In genomic region chr15:56471440-56472069, GRCh38 we compare ENCODE assay signal across 24 cellular contexts. TPM values are rescaled to one million over a fixed set of nuclear protein-coding genes. Genes with fewer than 3 reads are reported as not detected.
"Had no signal": no experiment of that assay in that cellular context is flagged by ENCODE, and none has a peak within 500 bp of the region (broad histone marks: within the 10 kb centered on the region; RNA-seq: fewer than 3 reads in every experiment).

No MANE protein-coding gene starts in this region.

- H3K9me3 Mint-ChIP-seq: effector memory CD8-positive, alpha-beta T cell; stimulated activated memory B cell treated with anti-CD40 and anti-IgM and Interleukin-4, amounts not matched to agents 10 μg/mL and 1 μg/mL and 100 μg/mL, for 72 hours; stimulated activated naive CD8-positive, alpha-beta T cell treated with anti-CD3 and anti-CD28 coated beads, Interleukin-15, Interleukin-2, amounts not matched to agents 100 ng/mL and 50 ng/mL, for 24 hours had no signal

- H3K4me3 ChIP-seq: esophagus muscularis mucosa, gastrocnemius medialis, heart right ventricle, psoas muscle, spleen, tibial artery, upper lobe of left lung, uterus had no signal

- H3K36me3 ChIP-seq: esophagus muscularis mucosa, gastrocnemius medialis, heart right ventricle, neutrophil, spleen, tibial artery, upper lobe of left lung, uterus had no signal

- H3K4me3 Mint-ChIP-seq: effector memory CD8-positive, alpha-beta T cell; naive thymus-derived CD4-positive, alpha-beta T cell; stimulated activated memory B cell treated with anti-CD40 and anti-IgM and Interleukin-4, amounts not matched to agents 10 μg/mL and 1 μg/mL and 100 μg/mL, for 72 hours; stimulated activated naive CD8-positive, alpha-beta T cell treated with anti-CD3 and anti-CD28 coated beads, Interleukin-15, Interleukin-2, amounts not matched to agents 100 ng/mL and 50 ng/mL, for 24 hours had no signal

- DNase-seq: effector memory CD8-positive, alpha-beta T cell; gastrocnemius medialis; heart right ventricle; hypothalamus; kidney glomerular epithelial cell; naive thymus-derived CD4-positive, alpha-beta T cell; psoas muscle; retina; spleen; stimulated activated CD4-positive, alpha-beta T cell treated with anti-CD3 and anti-CD28 coated beads, Interleukin-15, amount 100 ng/mL, for 24 hours; stimulated activated CD4-positive, alpha-beta T cell treated with anti-CD3 and anti-CD28 coated beads, Interleukin-1b, Interleukin-23, amount 100 ng/mL, for 48 hours; stimulated activated CD4-positive, alpha-beta T cell treated with anti-CD3 and anti-CD28 coated beads, Interleukin-4, amount 100 ng/mL, for 24 hours; tibial artery; upper lobe of left lung; uterus had no signal

- H3K27ac Mint-ChIP-seq: effector memory CD8-positive, alpha-beta T cell; naive thymus-derived CD4-positive, alpha-beta T cell; stimulated activated memory B cell treated with anti-CD40 and anti-IgM and Interleukin-4, amounts not matched to agents 10 μg/mL and 1 μg/mL and 100 μg/mL, for 72 hours; stimulated activated naive CD8-positive, alpha-beta T cell treated with anti-CD3 and anti-CD28 coated beads, Interleukin-15, Interleukin-2, amounts not matched to agents 100 ng/mL and 50 ng/mL, for 24 hours had no signal

- H3K4me1 ChIP-seq: esophagus muscularis mucosa, gastrocnemius medialis, psoas muscle, tibial artery, upper lobe of left lung, uterus had no signal

- H3K27me3 Mint-ChIP-seq: stimulated activated memory B cell treated with anti-CD40 and anti-IgM and Interleukin-4, amounts not matched to agents 10 μg/mL and 1 μg/mL and 100 μg/mL, for 72 hours; stimulated activated naive CD8-positive, alpha-beta T cell treated with anti-CD3 and anti-CD28 coated beads, Interleukin-15, Interleukin-2, amounts not matched to agents 100 ng/mL and 50 ng/mL, for 24 hours had no signal

- H3K27ac ChIP-seq: epithelial cell of prostate, esophagus muscularis mucosa, gastrocnemius medialis, heart right ventricle, neutrophil, psoas muscle, spleen, tibial artery, upper lobe of left lung, uterus had no signal

- ATAC-seq: effector memory CD8-positive, alpha-beta T cell; gastrocnemius medialis; heart right ventricle; naive thymus-derived CD4-positive, alpha-beta T cell; psoas muscle; sciatic nerve; stimulated activated memory B cell treated with anti-CD40 and anti-IgM and Interleukin-4, amounts not matched to agents 10 μg/mL and 1 μg/mL and 100 μg/mL, for 72 hours had no signal

- H3K36me3 Mint-ChIP-seq: naive thymus-derived CD4-positive, alpha-beta T cell; stimulated activated memory B cell treated with anti-CD40 and anti-IgM and Interleukin-4, amounts not matched to agents 10 μg/mL and 1 μg/mL and 100 μg/mL, for 72 hours had no signal

- H3K27me3 ChIP-seq: esophagus muscularis mucosa, gastrocnemius medialis, neutrophil, spleen, tibial artery, upper lobe of left lung, uterus had no signal

- H3K9me3 ChIP-seq: esophagus muscularis mucosa, gastrocnemius medialis, heart right ventricle, neutrophil, psoas muscle, spleen, tibial artery, upper lobe of left lung, uterus had no signal

- FAIRE-seq: islet of Langerhans had no signal

RNA-seq across cellular contexts. Expression of gene MNS1, which starts 6.6 kb away (rescaled TPM):
- total RNA-seq: mononuclear cell had no signal
- polyA plus RNA-seq: neural cell had no signal
